ENCODE assay signal across 1 cellular context in the genomic region with DNA sequence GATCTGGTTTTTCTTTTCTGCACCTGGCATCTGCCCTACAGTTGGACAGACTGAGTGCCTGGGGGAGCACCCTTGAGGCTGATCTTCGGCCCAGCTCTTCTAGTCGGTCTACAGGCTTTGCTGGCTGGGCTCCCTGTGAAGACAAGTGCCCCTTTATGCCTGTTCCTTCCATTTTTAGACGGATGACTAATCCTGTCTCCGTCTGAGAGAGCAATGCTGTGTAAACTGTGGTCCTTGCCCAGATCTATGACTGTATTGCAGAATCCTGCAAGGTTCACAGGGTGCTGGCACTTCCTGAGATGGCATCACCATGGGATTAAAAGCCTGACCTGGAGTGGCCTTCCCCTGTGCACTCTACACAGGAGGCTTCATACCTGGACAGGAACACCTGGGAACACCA.
TF ChIP-seq lines count a peak whose summit lies in the region.

No MANE protein-coding gene starts in this region.

TF ChIP-seq in HCT116, 20 proteins besides CTCF, POLR2A, EP300 and RAD21 (continued from another document):
- TF ChIP-seq, protein P1, sequence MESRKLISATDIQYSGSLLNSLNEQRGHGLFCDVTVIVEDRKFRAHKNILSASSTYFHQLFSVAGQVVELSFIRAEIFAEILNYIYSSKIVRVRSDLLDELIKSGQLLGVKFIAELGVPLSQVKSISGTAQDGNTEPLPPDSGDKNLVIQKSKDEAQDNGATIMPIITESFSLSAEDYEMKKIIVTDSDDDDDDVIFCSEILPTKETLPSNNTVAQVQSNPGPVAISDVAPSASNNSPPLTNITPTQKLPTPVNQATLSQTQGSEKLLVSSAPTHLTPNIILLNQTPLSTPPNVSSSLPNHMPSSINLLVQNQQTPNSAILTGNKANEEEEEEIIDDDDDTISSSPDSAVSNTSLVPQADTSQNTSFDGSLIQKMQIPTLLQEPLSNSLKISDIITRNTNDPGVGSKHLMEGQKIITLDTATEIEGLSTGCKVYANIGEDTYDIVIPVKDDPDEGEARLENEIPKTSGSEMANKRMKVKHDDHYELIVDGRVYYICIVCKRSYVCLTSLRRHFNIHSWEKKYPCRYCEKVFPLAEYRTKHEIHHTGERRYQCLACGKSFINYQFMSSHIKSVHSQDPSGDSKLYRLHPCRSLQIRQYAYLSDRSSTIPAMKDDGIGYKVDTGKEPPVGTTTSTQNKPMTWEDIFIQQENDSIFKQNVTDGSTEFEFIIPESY (IDR thresholded peaks at IDR 0.05; ENCODE audit: extremely low read depth, insufficient replicate concordance, low read length) = peak; percentile 27
- no peak for TF ChIP-seq ZFX (IDR thresholded peaks at IDR 0.05)
- peak; percentile 81 for TF ChIP-seq YY1 (IDR thresholded peaks at IDR 0.05; ENCODE audit: extremely low read depth, insufficient replicate concordance, low read depth, low read length)
- peak; percentile 93 for TF ChIP-seq TCF7L2 (IDR thresholded peaks at IDR 0.05; ENCODE audit: borderline replicate concordance, extremely low read depth, insufficient read depth, insufficient read length)
- TF ChIP-seq, protein P2, sequence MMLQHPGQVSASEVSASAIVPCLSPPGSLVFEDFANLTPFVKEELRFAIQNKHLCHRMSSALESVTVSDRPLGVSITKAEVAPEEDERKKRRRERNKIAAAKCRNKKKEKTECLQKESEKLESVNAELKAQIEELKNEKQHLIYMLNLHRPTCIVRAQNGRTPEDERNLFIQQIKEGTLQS (IDR thresholded peaks at IDR 0.05) = peak; percentile 95
- no peak for TF ChIP-seq EGR1 (IDR thresholded peaks at IDR 0.05; ENCODE audit: low read depth)
- no peak; the same call in 1 of the 2 replicates for TF ChIP-seq ELF1 (IDR thresholded peaks at IDR 0.05; ENCODE audit: borderline replicate concordance, low read depth)
- TF ChIP-seq, protein P3, sequence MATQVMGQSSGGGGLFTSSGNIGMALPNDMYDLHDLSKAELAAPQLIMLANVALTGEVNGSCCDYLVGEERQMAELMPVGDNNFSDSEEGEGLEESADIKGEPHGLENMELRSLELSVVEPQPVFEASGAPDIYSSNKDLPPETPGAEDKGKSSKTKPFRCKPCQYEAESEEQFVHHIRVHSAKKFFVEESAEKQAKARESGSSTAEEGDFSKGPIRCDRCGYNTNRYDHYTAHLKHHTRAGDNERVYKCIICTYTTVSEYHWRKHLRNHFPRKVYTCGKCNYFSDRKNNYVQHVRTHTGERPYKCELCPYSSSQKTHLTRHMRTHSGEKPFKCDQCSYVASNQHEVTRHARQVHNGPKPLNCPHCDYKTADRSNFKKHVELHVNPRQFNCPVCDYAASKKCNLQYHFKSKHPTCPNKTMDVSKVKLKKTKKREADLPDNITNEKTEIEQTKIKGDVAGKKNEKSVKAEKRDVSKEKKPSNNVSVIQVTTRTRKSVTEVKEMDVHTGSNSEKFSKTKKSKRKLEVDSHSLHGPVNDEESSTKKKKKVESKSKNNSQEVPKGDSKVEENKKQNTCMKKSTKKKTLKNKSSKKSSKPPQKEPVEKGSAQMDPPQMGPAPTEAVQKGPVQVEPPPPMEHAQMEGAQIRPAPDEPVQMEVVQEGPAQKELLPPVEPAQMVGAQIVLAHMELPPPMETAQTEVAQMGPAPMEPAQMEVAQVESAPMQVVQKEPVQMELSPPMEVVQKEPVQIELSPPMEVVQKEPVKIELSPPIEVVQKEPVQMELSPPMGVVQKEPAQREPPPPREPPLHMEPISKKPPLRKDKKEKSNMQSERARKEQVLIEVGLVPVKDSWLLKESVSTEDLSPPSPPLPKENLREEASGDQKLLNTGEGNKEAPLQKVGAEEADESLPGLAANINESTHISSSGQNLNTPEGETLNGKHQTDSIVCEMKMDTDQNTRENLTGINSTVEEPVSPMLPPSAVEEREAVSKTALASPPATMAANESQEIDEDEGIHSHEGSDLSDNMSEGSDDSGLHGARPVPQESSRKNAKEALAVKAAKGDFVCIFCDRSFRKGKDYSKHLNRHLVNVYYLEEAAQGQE (IDR thresholded peaks at IDR 0.05; ENCODE audit: low read depth) = no peak
- peak; percentile 94 for TF ChIP-seq FOSL1 (IDR thresholded peaks at IDR 0.05; ENCODE audit: low read depth)
- TF ChIP-seq, protein P4, sequence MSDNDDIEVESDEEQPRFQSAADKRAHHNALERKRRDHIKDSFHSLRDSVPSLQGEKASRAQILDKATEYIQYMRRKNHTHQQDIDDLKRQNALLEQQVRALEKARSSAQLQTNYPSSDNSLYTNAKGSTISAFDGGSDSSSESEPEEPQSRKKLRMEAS (IDR thresholded peaks at IDR 0.05) = peak; percentile 86
- no peak for TF ChIP-seq ZNF274 (IDR thresholded peaks at IDR 0.05; ENCODE audit: low read depth, low read length)
- TF ChIP-seq SRF (IDR thresholded peaks at IDR 0.05; ENCODE audit: low read depth) = peak; percentile 83
